Comparison of ENCODE assay signal across 9 cellular contexts in the genomic region with DNA sequence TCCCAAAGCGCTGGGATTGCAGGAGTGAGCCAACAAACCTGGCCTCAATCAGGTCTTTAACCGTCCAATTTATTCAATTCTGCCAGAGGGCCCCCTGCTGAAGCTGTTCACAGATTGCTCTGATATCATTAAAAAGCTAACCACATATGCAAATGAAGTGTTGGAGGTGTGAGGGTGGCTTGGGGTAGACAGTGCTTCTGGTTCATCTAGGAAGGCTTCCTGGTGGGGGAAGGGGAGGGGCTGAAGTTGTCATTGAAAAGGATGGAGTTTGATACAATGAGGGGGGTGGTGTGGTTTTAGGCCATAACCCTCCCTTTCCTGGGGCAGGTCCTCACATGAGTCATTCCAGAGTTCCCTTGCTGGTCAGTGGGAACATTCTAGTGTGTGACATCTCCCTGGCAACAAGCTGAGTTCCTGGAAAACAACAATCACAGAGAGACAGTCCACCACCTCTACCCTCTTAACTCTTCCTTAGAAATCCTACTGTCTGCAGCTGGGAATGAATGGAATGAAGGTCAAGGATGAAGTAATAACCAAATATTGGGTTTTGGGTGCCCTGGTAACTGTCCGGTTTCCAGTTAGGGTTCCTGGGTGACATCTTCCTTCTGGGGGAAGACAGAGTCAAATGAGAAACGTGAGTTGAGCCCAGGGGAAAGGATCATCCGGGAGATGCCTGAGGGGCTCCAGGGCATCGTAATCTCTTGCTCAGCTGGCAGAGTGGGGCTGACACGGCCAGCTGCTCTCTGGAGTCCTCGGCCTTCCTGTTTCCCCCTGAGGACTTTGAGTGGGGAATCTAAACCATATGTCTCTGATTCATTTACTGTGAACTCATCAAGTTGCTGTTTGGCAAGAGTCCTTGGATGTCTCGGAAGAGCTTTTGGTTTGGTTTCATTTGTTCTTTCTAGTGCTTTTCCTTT. TPM values are rescaled to one million over a fixed set of nuclear protein-coding genes. Genes with fewer than 3 reads are reported as not detected.
DNase-seq lines count a peak whose midpoint lies in the region; ATAC-seq and TF ChIP-seq lines count a peak whose summit lies in the region.
"Had no signal": no experiment of that assay in that cellular context is flagged by ENCODE, and none has a peak within 500 bp of the region (broad histone marks: within the 10 kb centered on the region; RNA-seq: fewer than 3 reads in every experiment).

No MANE protein-coding gene starts in this region.

- DNase-seq in GM10248 (ENCODE audit: extremely low spot score) (peak; percentile 55), adrenal gland (peak in 6 of 7 donors; percentile 38 to 78 (median 56)), left ventricle myocardium superior (peak; percentile 44), cortex of kidney (lab: John Stamatoyannopoulos, UW) (no peak)
- DNase-seq in Jurkat, Clone E6-1 (ENCODE audit: low read depth, low spot score): peak; percentile 67
- no peak for DNase-seq in activated naive CD4-positive, alpha-beta T cell treated with Interleukin-2 at 50 U/mL for 16 hours

- CTCF ChIA-PET in GM10248 (lab: Yijun Ruan, JAX): interaction anchor here (0.7 to 4.2 kb wide), 22 partner anchors 11 to 987 kb away, joined by 3 to 36 read pairs (median 4); partner anchors contain the start of gene BATF3

- H3K27me3 ChIP-seq in adrenal gland: no peaks in the 10 kb centered on the region

- no peak overlapping the region for H3K4me3 ChIP-seq in Jurkat, Clone E6-1 (ENCODE audit: low read length)
- H3K4me3 ChIP-seq in adrenal gland (no peak overlapping the region), skin epidermis (no peak overlapping the region)

- no peaks in the 10 kb centered on the region for H3K36me3 ChIP-seq in adrenal gland (replicated peaks in 1 of 2)

- TF ChIP-seq POLR2A in adrenal gland (IDR thresholded peaks at IDR 0.05): no peak

- H3K9me3 ChIP-seq in adrenal gland (replicated peaks in 1 of 3): no peaks in the 10 kb centered on the region

- 31 to 51% (median 40%) methylated on average over 8 to 9 of the region's 9 CpGs for WGBS in adrenal gland, 4 donors

- H3K27ac ChIP-seq in adrenal gland: peak overlapping the region; percentile 16 to 88 (median 73)
- peak overlapping the region in 20 of 21 experiments; percentile 4 to 92 (median 59) for H3K27ac ChIP-seq in skin epidermis

- intact Hi-C loops in adrenal gland (cut with DNase I): loop anchor here in 1 of 2 donors (10.0 kb wide), 1 partner anchor 117 kb away; no protein-coding TSS in a partner anchor
- intact Hi-C loops in left ventricle myocardium superior (cut with micrococcal nuclease): loop anchor here (10.0 kb wide), 1 partner anchor 107 kb away; no protein-coding TSS in a partner anchor

- POLR2A ChIA-PET in GM10248 (lab: Yijun Ruan, JAX): interaction anchor here (2.4 kb wide), 1 partner anchor 59 kb away, joined by 6 read pairs; the partner anchor contains the start of gene ATF3

- peak; percentile 59 for ATAC-seq in left ventricle myocardium superior
- ATAC-seq in GM19324 (IDR thresholded peaks at IDR 0.05; ENCODE audit: low FRiP score, unreplicated experiment): no peak
- ATAC-seq: left colon had no signal

- peaks cover 6 to 32% of the 10 kb centered on the region in 2 donors for H3K4me1 ChIP-seq in adrenal gland (replicated peaks in 1 of 2)

- TF ChIP-seq CTCF in GM10248 (IDR thresholded peaks at IDR 0.05; ENCODE audit: control extremely low read depth, extremely low read depth, low read depth, missing control alignments) (no peak), adrenal gland (IDR thresholded peaks at IDR 0.05) (no peak)

RNA-seq across cellular contexts. Expression of gene BATF3, which starts 32.2 kb away (rescaled TPM):
- polyA plus RNA-seq in Jurkat, Clone E6-1 (2012; ENCODE audit: insufficient read depth, insufficient read length): 65.0 TPM
- total RNA-seq in adrenal gland: 1 to 10 TPM in 7 of 8 donors, under 1 TPM in 1; 0.24 to 6.1 (median 2.8) TPM
- polyA plus RNA-seq in adrenal gland: 1 to 10 TPM; 1.0 to 7.5 (median 5.4) TPM
- 1.6 TPM for total RNA-seq in left ventricle myocardium superior

RNA-seq across cellular contexts. Expression of gene ATF3, which starts 58.9 kb away (rescaled TPM):
- 8.6 TPM for polyA plus RNA-seq in Jurkat, Clone E6-1 (2012; ENCODE audit: insufficient read depth, insufficient read length)
- total RNA-seq in adrenal gland: 10 to 100 TPM in 3 of 8 donors, 1 to 10 TPM in 5; 3.6 to 13.4 (median 8.1) TPM
- 10 to 100 TPM; 13.4 to 19.7 (median 14.5) TPM for polyA plus RNA-seq in adrenal gland
- total RNA-seq in left ventricle myocardium superior: 14.6 TPM

Comparison
In these comparisons a context has a peak if more than half of its experiments do, and no peak if none do; other contexts are left out.
1. DNase-seq: peak in GM10248 (single experiment), Jurkat, Clone E6-1 (single experiment), adrenal gland (6 of 7) and left ventricle myocardium superior (single experiment); none in cortex of kidney (single experiment) and activated naive CD4-positive, alpha-beta T cell treated with Interleukin-2 at 50 U/mL for 16 hours (single experiment).